In the genomic region with DNA sequence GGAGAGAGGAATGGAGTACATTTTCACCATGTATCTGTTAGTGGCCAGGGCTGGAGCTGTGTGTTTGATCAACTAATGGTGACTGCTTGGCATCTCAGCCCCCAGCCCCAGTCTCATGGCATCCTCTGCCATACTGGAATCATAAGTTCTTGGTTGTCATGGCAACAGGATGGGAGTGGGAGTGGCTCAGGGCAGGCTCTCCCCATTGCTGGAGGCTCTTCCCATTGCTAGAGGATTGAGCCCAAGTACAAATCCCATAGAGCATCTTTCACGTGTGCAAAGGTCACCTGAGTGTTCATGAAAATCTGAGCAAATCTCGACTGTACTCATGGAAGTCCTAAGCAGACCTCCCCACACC, we compare ENCODE assay signal across 1 cellular context.
TF ChIP-seq lines count a peak whose summit lies in the region.

No MANE protein-coding gene starts in this region.

TF ChIP-seq in GM12878, 131 proteins besides CTCF, POLR2A, EP300 and RAD21:
- TF ChIP-seq, protein P1, sequence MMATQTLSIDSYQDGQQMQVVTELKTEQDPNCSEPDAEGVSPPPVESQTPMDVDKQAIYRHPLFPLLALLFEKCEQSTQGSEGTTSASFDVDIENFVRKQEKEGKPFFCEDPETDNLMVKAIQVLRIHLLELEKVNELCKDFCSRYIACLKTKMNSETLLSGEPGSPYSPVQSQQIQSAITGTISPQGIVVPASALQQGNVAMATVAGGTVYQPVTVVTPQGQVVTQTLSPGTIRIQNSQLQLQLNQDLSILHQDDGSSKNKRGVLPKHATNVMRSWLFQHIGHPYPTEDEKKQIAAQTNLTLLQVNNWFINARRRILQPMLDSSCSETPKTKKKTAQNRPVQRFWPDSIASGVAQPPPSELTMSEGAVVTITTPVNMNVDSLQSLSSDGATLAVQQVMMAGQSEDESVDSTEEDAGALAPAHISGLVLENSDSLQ (IDR thresholded peaks at IDR 0.05): no peak
- TF ChIP-seq BMI1 (IDR thresholded peaks at IDR 0.05; ENCODE audit: borderline replicate concordance): peak; percentile 65
